Comparison of ENCODE assay signal across 22 cellular contexts in the genomic region with DNA sequence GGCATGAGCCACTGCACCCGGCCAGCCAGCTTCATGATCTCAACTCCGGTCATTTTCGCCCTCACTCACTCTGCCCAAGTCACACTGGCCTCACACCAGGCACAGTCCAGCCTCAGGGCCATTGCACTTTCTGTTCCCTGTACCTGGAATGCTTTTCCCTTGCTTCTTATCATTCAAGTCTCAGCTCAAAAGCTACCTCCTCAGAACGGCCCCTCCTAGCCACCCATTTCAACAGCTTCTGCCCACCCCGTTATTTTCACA. TPM values are rescaled to one million over a fixed set of nuclear protein-coding genes. Genes with fewer than 3 reads are reported as not detected.
DNase-seq lines count a peak whose midpoint lies in the region; ATAC-seq and TF ChIP-seq lines count a peak whose summit lies in the region.
"Had no signal": no experiment of that assay in that cellular context is flagged by ENCODE, and none has a peak within 500 bp of the region (broad histone marks: within the 10 kb centered on the region; RNA-seq: fewer than 3 reads in every experiment).

No MANE protein-coding gene starts in this region.

- no peaks in the 10 kb centered on the region for H3K9me3 ChIP-seq in CD4-positive, alpha-beta T cell (ENCODE audit: control insufficient read depth, low read length)
- no peaks in the 10 kb centered on the region for H3K9me3 ChIP-seq in T-helper 17 cell (ENCODE audit: control insufficient read depth, low read length, poor library complexity, severe bottlenecking)
- H3K9me3 ChIP-seq: HAP-1, SJSA1 had no signal

- peak overlapping the region; percentile 26 for H3K4me3 Mint-ChIP-seq in CD4-positive, alpha-beta T cell
- peak overlapping the region; percentile 65 for H3K4me3 Mint-ChIP-seq in T-helper 17 cell
- peak overlapping the region; percentile 7 for H3K4me3 Mint-ChIP-seq in mesothelial cell of epicardium
- H3K4me3 Mint-ChIP-seq: GM23338 had no signal

- intact Hi-C loops in CD4-positive, alpha-beta T cell (cut with DNase I, micrococcal nuclease) = loop anchor here in 1 of 2 experiments (10.0 kb wide), 1 partner anchor 57 kb away; a partner anchor contains a TSS

- ATAC-seq in CD4-positive, alpha-beta T cell (ENCODE audit: poor library complexity) = no peak
- ATAC-seq in T-helper 17 cell (no peak), GM19455 (IDR thresholded peaks at IDR 0.05; ENCODE audit: unreplicated experiment) (no peak), HG03097 (IDR thresholded peaks at IDR 0.05; ENCODE audit: low FRiP score, unreplicated experiment) (no peak)
- ATAC-seq: GM23338, Panc1 had no signal

- POLR2A ChIA-PET in CD4-positive, alpha-beta T cell (lab: Charles Lee) = no interaction called here

- TF ChIP-seq CTCF in 22Rv1 (IDR thresholded peaks at IDR 0.05) (no peak), mesothelial cell of epicardium (IDR thresholded peaks at IDR 0.05; ENCODE audit: unreplicated experiment) (no peak)
- TF ChIP-seq CTCF in CD4-positive, alpha-beta T cell (IDR thresholded peaks at IDR 0.05) = no peak

- no peaks in the 10 kb centered on the region for H3K9me3 Mint-ChIP-seq in CD4-positive, alpha-beta T cell
- no peaks in the 10 kb centered on the region for H3K9me3 Mint-ChIP-seq in mesothelial cell of epicardium

- no peak for DNase-seq in CD4-positive, alpha-beta T cell
- DNase-seq in T-helper 17 cell (no peak), mesothelial cell of epicardium (ENCODE audit: low spot score in 2 of 2, unreplicated experiment in 2 of 2) (no peak), EL (no peak), pons (ENCODE audit: low spot score) (no peak)
- DNase-seq: GF-D8, Karpas-422, MV-4-11, NCI-H1105 treated with DMSO at 0.1 percent for 48 hours, NCI-H2029 treated with DMSO at 0.1 percent for 48 hours, NCI-H345, NCI-H524, NCI-H82 had no signal

- no peaks in the 10 kb centered on the region for H3K27me3 ChIP-seq in CD4-positive, alpha-beta T cell (ENCODE audit: control insufficient read depth, insufficient read depth, low read length)
- H3K27me3 ChIP-seq: SJSA1 had no signal

- H3K27ac ChIP-seq in 22Rv1 = peak overlapping the region; percentile 46
- no peak overlapping the region for H3K27ac ChIP-seq in CD4-positive, alpha-beta T cell (ENCODE audit: low read depth, low read length)
- H3K27ac ChIP-seq: BLaER1 treated with 17β-estradiol and CSF1 and Interleukin-3, amounts not matched to agents 10 nM and 100 nM; SJSA1 had no signal

- peaks cover 45% of the 10 kb centered on the region for H3K4me1 Mint-ChIP-seq in CD4-positive, alpha-beta T cell (ENCODE audit: low read depth)
- H3K4me1 Mint-ChIP-seq in T-helper 17 cell (peaks cover 28% of the 10 kb centered on the region), mesothelial cell of epicardium (peaks cover 28% of the 10 kb centered on the region)

- no peak overlapping the region for H3K27ac Mint-ChIP-seq in CD4-positive, alpha-beta T cell
- H3K27ac Mint-ChIP-seq in T-helper 17 cell (peak overlapping the region; percentile 3), mesothelial cell of epicardium (no peak overlapping the region)
- H3K27ac Mint-ChIP-seq: GM23338 had no signal

- CTCF ChIA-PET in CD4-positive, alpha-beta T cell (lab: Charles Lee) = no interaction called here

- peaks cover 6% of the 10 kb centered on the region for H3K36me3 Mint-ChIP-seq in CD4-positive, alpha-beta T cell (ENCODE audit: low read depth)
- peaks cover 2% of the 10 kb centered on the region for H3K36me3 Mint-ChIP-seq in T-helper 17 cell (ENCODE audit: low read depth)
- peaks cover 3% of the 10 kb centered on the region for H3K36me3 Mint-ChIP-seq in mesothelial cell of epicardium

- no peaks in the 10 kb centered on the region for H3K27me3 Mint-ChIP-seq in CD4-positive, alpha-beta T cell
- H3K27me3 Mint-ChIP-seq in T-helper 17 cell (peaks cover 6% of the 10 kb centered on the region), mesothelial cell of epicardium (ENCODE audit: low read depth) (peaks cover 44% of the 10 kb centered on the region)

RNA-seq across cellular contexts. Expression of a gene that starts 2.5 kb away (rescaled TPM):
- 10 to 100 TPM; 23.9 to 25.0 TPM for total RNA-seq in CD4-positive, alpha-beta T cell
- total RNA-seq in T-helper 17 cell (10 to 100 TPM in 1 of 2 donors, 1 to 10 TPM in 1; 9.5 to 13.1 TPM), mesothelial cell of epicardium (101 to 103 TPM (median 101 TPM) in 3 replicates)
- total RNA-seq: M059J had no signal

RNA-seq across cellular contexts. Expression of a gene that starts 30.8 kb away (rescaled TPM):
- total RNA-seq in CD4-positive, alpha-beta T cell = 100 to 1,000 TPM; 722 to 793 TPM
- 100 to 1,000 TPM; 869 to 906 TPM for total RNA-seq in T-helper 17 cell
- total RNA-seq in mesothelial cell of epicardium = 411 to 417 TPM (median 413 TPM) in 3 replicates

RNA-seq across cellular contexts. Expression of a gene that starts 54.2 kb away (rescaled TPM):
- total RNA-seq in CD4-positive, alpha-beta T cell = not detected
- total RNA-seq in T-helper 17 cell (under 1 TPM in 1 of 2 donors, not detected in 1; 0.29 TPM), mesothelial cell of epicardium (4.3 to 7.6 TPM (median 6.9 TPM) in 3 replicates)

Comparison
In these comparisons a context has a peak if more than half of its experiments do, and no peak if none do; other contexts are left out.
1. H3K4me3 Mint-ChIP-seq: peak in every context shown above with its lines; median percentile 65 in T-helper 17 cell; 26 in CD4-positive, alpha-beta T cell; 7 in mesothelial cell of epicardium.